In the genomic region with DNA sequence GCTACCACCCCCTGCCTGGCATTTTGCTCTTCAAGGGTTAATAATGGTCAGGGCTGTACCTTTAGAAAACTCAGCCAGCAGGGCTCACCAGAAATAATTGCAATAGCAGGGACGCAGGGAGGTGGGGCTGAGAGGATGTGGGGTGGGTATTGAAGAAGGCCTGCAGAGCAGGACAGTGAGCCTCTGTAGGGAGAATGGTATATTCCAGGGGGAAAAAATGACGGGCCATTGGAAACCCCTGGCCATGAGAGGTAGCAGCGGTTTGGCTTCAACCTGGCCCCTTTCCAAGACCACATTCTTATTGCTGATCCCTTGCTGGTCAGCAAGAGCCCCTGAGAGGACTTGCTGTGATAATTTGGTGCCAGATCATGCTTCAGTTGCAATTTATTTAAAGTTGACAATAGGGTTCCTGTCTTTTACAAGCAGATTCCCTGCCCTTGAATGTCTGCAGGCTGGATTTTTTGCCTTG, we compare ENCODE assay signal across 1 cellular context.
TF ChIP-seq lines count a peak whose summit lies in the region.

No MANE protein-coding gene starts in this region.

TF ChIP-seq in HEK293, 187 proteins besides CTCF, POLR2A, EP300 and RAD21 (continued from another document):
- TF ChIP-seq, protein P1, sequence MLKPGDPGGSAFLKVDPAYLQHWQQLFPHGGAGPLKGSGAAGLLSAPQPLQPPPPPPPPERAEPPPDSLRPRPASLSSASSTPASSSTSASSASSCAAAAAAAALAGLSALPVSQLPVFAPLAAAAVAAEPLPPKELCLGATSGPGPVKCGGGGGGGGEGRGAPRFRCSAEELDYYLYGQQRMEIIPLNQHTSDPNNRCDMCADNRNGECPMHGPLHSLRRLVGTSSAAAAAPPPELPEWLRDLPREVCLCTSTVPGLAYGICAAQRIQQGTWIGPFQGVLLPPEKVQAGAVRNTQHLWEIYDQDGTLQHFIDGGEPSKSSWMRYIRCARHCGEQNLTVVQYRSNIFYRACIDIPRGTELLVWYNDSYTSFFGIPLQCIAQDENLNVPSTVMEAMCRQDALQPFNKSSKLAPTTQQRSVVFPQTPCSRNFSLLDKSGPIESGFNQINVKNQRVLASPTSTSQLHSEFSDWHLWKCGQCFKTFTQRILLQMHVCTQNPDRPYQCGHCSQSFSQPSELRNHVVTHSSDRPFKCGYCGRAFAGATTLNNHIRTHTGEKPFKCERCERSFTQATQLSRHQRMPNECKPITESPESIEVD (tag by site-specific recombination; IDR thresholded peaks at IDR 0.05) = peak; percentile 72; the same call in 1 of the 2 replicates
- peak; percentile 98 for TF ChIP-seq ZIC2 (tag by site-specific recombination; IDR thresholded peaks at IDR 0.05)
- peak; percentile 65; the same call in 1 of the 2 replicates for TF ChIP-seq ZBTB48 (tag by site-specific recombination; IDR thresholded peaks at IDR 0.05)
- peak; percentile 40; the same call in 1 of the 2 replicates for TF ChIP-seq ZBTB20 (tag by site-specific recombination; IDR thresholded peaks at IDR 0.05)
- peak; percentile 31; the same call in 1 of the 2 replicates for TF ChIP-seq OSR2 (tag by site-specific recombination; IDR thresholded peaks at IDR 0.05)
- TF ChIP-seq, protein P2, sequence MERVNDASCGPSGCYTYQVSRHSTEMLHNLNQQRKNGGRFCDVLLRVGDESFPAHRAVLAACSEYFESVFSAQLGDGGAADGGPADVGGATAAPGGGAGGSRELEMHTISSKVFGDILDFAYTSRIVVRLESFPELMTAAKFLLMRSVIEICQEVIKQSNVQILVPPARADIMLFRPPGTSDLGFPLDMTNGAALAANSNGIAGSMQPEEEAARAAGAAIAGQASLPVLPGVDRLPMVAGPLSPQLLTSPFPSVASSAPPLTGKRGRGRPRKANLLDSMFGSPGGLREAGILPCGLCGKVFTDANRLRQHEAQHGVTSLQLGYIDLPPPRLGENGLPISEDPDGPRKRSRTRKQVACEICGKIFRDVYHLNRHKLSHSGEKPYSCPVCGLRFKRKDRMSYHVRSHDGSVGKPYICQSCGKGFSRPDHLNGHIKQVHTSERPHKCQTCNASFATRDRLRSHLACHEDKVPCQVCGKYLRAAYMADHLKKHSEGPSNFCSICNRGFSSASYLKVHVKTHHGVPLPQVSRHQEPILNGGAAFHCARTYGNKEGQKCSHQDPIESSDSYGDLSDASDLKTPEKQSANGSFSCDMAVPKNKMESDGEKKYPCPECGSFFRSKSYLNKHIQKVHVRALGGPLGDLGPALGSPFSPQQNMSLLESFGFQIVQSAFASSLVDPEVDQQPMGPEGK (tag by site-specific recombination; IDR thresholded peaks at IDR 0.05) = peak; percentile 19; the same call in 1 of the 2 replicates
- no peak for TF ChIP-seq YY1 (tag by site-specific recombination; IDR thresholded peaks at IDR 0.05)
- peak; percentile 29; the same call in 1 of the 2 replicates for TF ChIP-seq ZNF394 (tag by site-specific recombination; IDR thresholded peaks at IDR 0.05; ENCODE audit: borderline replicate concordance)
TF ChIP-seq in HEK293: peak in this region for 12.
